Comparison of ENCODE assay signal across 26 cellular contexts in the genomic region with DNA sequence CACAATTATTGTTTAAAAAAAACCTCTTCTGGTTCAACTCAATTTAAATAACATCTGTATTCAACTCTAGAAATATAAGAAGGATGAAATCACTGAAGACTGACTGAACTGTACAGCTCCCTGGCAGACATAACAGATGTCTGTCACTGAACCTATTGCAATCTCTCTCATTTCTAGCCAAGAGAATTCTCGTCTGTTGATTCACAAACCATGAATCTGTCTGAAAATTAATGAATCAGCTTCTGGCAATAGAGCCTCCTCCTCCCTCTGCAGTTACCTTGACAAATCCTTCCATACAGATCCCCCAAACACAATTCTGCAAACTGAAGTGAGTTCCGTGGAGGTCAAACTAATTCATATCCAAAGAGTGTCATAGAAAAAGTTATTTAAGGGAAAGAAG.
A peak's percentile ranks its signal among the peaks of the same experiment; 100 is the strongest.
DNase-seq lines count a peak whose midpoint lies in the region; ATAC-seq, FAIRE-seq and TF ChIP-seq lines count a peak whose summit lies in the region.
"Had no signal": no experiment of that assay in that cellular context is flagged by ENCODE, and none has a peak within 500 bp of the region (broad histone marks: within the 10 kb centered on the region; RNA-seq: fewer than 3 reads in every experiment).

No MANE protein-coding gene starts in this region.

- no peak for ATAC-seq in naive thymus-derived CD4-positive, alpha-beta T cell
- ATAC-seq: activated T-cell treated with anti-CD3 and anti-CD28 coated beads, Interleukin-2, amount 50 U/mL, for 72 hours; GM12878; naive thymus-derived CD8-positive, alpha-beta T cell; WTC11 had no signal

- H3K79me2 ChIP-seq in astrocyte (ENCODE audit: insufficient read depth, low read length) = no peaks in the 10 kb centered on the region

- peaks cover 42% of the 10 kb centered on the region for H3K4me1 Mint-ChIP-seq in astrocyte (ENCODE audit: low read depth, unreplicated experiment)
- no peaks in the 10 kb centered on the region for H3K4me1 Mint-ChIP-seq in naive thymus-derived CD4-positive, alpha-beta T cell
- H3K4me1 Mint-ChIP-seq: activated naive CD4-positive, alpha-beta T cell treated with anti-CD3 and anti-CD28 coated beads, Interleukin-2, amount 50 U/mL, for 24 hours; immature natural killer cell; naive thymus-derived CD8-positive, alpha-beta T cell had no signal

- intact Hi-C loops in naive thymus-derived CD4-positive, alpha-beta T cell (cut with micrococcal nuclease) = no loop called here
- intact Hi-C loops in ascending aorta (cut with DNase I) = no loop called here

- H3K4me3 Mint-ChIP-seq in astrocyte (ENCODE audit: unreplicated experiment) = no peak overlapping the region
- no peak overlapping the region for H3K4me3 Mint-ChIP-seq in naive thymus-derived CD4-positive, alpha-beta T cell
- H3K4me3 Mint-ChIP-seq: activated naive CD4-positive, alpha-beta T cell treated with anti-CD3 and anti-CD28 coated beads, Interleukin-2, amount 50 U/mL, for 24 hours; activated T-cell treated with anti-CD3 and anti-CD28 coated beads, Interleukin-2, amount 50 U/mL, for 72 hours; immature natural killer cell; naive thymus-derived CD8-positive, alpha-beta T cell; WTC11 had no signal

- H2AFZ ChIP-seq in astrocyte (ENCODE audit: low read depth, low read length) = no peak overlapping the region

- no peaks in the 10 kb centered on the region for H3K36me3 Mint-ChIP-seq in astrocyte (ENCODE audit: low read depth, unreplicated experiment)
- no peaks in the 10 kb centered on the region for H3K36me3 Mint-ChIP-seq in naive thymus-derived CD4-positive, alpha-beta T cell
- H3K36me3 Mint-ChIP-seq: activated naive CD4-positive, alpha-beta T cell treated with anti-CD3 and anti-CD28 coated beads, Interleukin-2, amount 50 U/mL, for 24 hours; naive thymus-derived CD8-positive, alpha-beta T cell had no signal

- no peak for TF ChIP-seq RAD21 in Ishikawa (IDR thresholded peaks at IDR 0.05; ENCODE audit: low read depth)

- H3K4me3 ChIP-seq in astrocyte (ENCODE audit: insufficient read depth, low read depth, low read length) (no peak overlapping the region), ascending aorta (no peak overlapping the region)
- H3K4me3 ChIP-seq in naive thymus-derived CD4-positive, alpha-beta T cell (ENCODE audit: low read length) = no peak overlapping the region
- H3K4me3 ChIP-seq: BLaER1, GM12878, heart left ventricle, prostate gland, testis had no signal

- H3K27ac ChIP-seq in astrocyte (ENCODE audit: low read depth, low read length) (peak overlapping the region; percentile 47), ascending aorta (no peak overlapping the region)
- no peak overlapping the region for H3K27ac ChIP-seq in naive thymus-derived CD4-positive, alpha-beta T cell (ENCODE audit: low read depth, low read length)
- H3K27ac ChIP-seq: BLaER1, heart left ventricle, prostate gland, testis had no signal

- DNase-seq in astrocyte (ENCODE audit: low read depth) (peak; percentile 87), glomerular visceral epithelial cell (ENCODE audit: extremely low spot score) (peak; percentile 64), stromal cell of bone marrow (ENCODE audit: low read depth) (peak; percentile 20), middle frontal gyrus (ENCODE audit: extremely low spot score, low spot score) (no peak), ascending aorta (ENCODE audit: low spot score in 2 of 2) (no peak)
- DNase-seq in naive thymus-derived CD4-positive, alpha-beta T cell = no peak
- DNase-seq: activated CD8-positive, alpha-beta memory T cell treated with anti-CD3 and anti-CD28 coated beads for 24 hours; activated T-cell treated with anti-CD3 and anti-CD28 coated beads, Interleukin-2, amount 50 U/mL, for 72 hours; dermis blood vessel endothelial cell; erythroblast; GF-D8; heart left ventricle; immature natural killer cell; MV-4-11; naive thymus-derived CD8-positive, alpha-beta T cell; NCI-H1930; NCI-H524; stimulated activated CD4-positive, alpha-beta T cell treated with anti-CD3 and anti-CD28 coated beads, Interleukin-12 subunit alpha, Interleukin-12 subunit beta, amount 100 ng/mL, for 4 hours; T-helper 2 cell; testis had no signal

- no peak for TF ChIP-seq EP300 in Ishikawa (IDR thresholded peaks at IDR 0.05; ENCODE audit: borderline replicate concordance)

- CTCF ChIA-PET in naive thymus-derived CD4-positive, alpha-beta T cell (lab: Charles Lee) = no interaction called here

- TF ChIP-seq CTCF in astrocyte (IDR thresholded peaks at IDR 0.05; ENCODE audit: insufficient read depth, low read depth, low read length) (no peak), ascending aorta (IDR thresholded peaks at IDR 0.05) (no peak)

- H3K36me3 ChIP-seq in astrocyte (ENCODE audit: insufficient read depth, low read length) (no peaks in the 10 kb centered on the region), ascending aorta (no peaks in the 10 kb centered on the region)
- H3K36me3 ChIP-seq in naive thymus-derived CD4-positive, alpha-beta T cell (ENCODE audit: control insufficient read depth in 2 of 3, insufficient read depth in 3 of 3, low read length in 3 of 3) = no peaks in the 10 kb centered on the region
- H3K36me3 ChIP-seq: BLaER1, heart left ventricle, prostate gland had no signal

- no peak overlapping the region for H3K9ac ChIP-seq in astrocyte (ENCODE audit: low read length)
- H3K9ac ChIP-seq: BLaER1 had no signal

- no peak for FAIRE-seq in astrocyte (lab: Jason Lieb, UNC)
- FAIRE-seq: GM12878 had no signal

- H3K4me2 ChIP-seq in astrocyte (ENCODE audit: low read length) = peak overlapping the region; percentile 51
- H3K4me2 ChIP-seq: BLaER1 had no signal

- H3K27ac Mint-ChIP-seq in astrocyte (ENCODE audit: unreplicated experiment) = peak overlapping the region; percentile 90
- no peak overlapping the region for H3K27ac Mint-ChIP-seq in naive thymus-derived CD4-positive, alpha-beta T cell
- H3K27ac Mint-ChIP-seq: activated naive CD4-positive, alpha-beta T cell treated with anti-CD3 and anti-CD28 coated beads, Interleukin-2, amount 50 U/mL, for 24 hours; activated T-cell treated with anti-CD3 and anti-CD28 coated beads, Interleukin-2, amount 50 U/mL, for 72 hours; immature natural killer cell; naive thymus-derived CD8-positive, alpha-beta T cell; WTC11 had no signal

- H3K4me1 ChIP-seq in astrocyte (ENCODE audit: insufficient read depth, low read length) (peaks cover 4% of the 10 kb centered on the region), ascending aorta (no peaks in the 10 kb centered on the region)
- no peaks in the 10 kb centered on the region for H3K4me1 ChIP-seq in naive thymus-derived CD4-positive, alpha-beta T cell (ENCODE audit: control insufficient read depth in 2 of 2, insufficient read depth in 2 of 2, low read length in 2 of 2)
- H3K4me1 ChIP-seq: BLaER1, prostate gland, testis had no signal

- H4K20me1 ChIP-seq in astrocyte (ENCODE audit: insufficient read depth, low read length) = no peaks in the 10 kb centered on the region
- H4K20me1 ChIP-seq: BLaER1 had no signal

- no peaks in the 10 kb centered on the region for H3K27me3 Mint-ChIP-seq in astrocyte (ENCODE audit: low read depth, unreplicated experiment)
- H3K27me3 Mint-ChIP-seq in naive thymus-derived CD4-positive, alpha-beta T cell = no peaks in the 10 kb centered on the region
- H3K27me3 Mint-ChIP-seq: activated naive CD4-positive, alpha-beta T cell treated with anti-CD3 and anti-CD28 coated beads, Interleukin-2, amount 50 U/mL, for 24 hours; naive thymus-derived CD8-positive, alpha-beta T cell had no signal

- H3K9me3 ChIP-seq in astrocyte (ENCODE audit: insufficient read depth, low read depth, low read length) (no peaks in the 10 kb centered on the region), ascending aorta (no peaks in the 10 kb centered on the region)
- peaks cover 0 to 4% (median 0%) of the 10 kb centered on the region in 3 experiments for H3K9me3 ChIP-seq in naive thymus-derived CD4-positive, alpha-beta T cell (ENCODE audit: control insufficient read depth in 2 of 3, low read length in 3 of 3)
- H3K9me3 ChIP-seq: BLaER1, prostate gland, testis had no signal

- H3K9me3 Mint-ChIP-seq in astrocyte (ENCODE audit: unreplicated experiment) = peaks cover 3% of the 10 kb centered on the region
- peaks cover 0 to 14% (median 2%) of the 10 kb centered on the region in 11 donors for H3K9me3 Mint-ChIP-seq in naive thymus-derived CD4-positive, alpha-beta T cell
- H3K9me3 Mint-ChIP-seq: activated naive CD4-positive, alpha-beta T cell treated with anti-CD3 and anti-CD28 coated beads, Interleukin-2, amount 50 U/mL, for 24 hours had no signal

- no peaks in the 10 kb centered on the region for H3K27me3 ChIP-seq in astrocyte (ENCODE audit: insufficient read depth, low read length)
- no peaks in the 10 kb centered on the region for H3K27me3 ChIP-seq in naive thymus-derived CD4-positive, alpha-beta T cell (ENCODE audit: control insufficient read depth in 2 of 2, insufficient read depth in 2 of 2, low read length in 2 of 2)
- H3K27me3 ChIP-seq in ascending aorta = no peaks in the 10 kb centered on the region
- H3K27me3 ChIP-seq: BLaER1, heart left ventricle, testis had no signal

- POLR2A ChIA-PET in naive thymus-derived CD4-positive, alpha-beta T cell (lab: Charles Lee) = no interaction called here

TF ChIP-seq in Ishikawa, 13 proteins besides CTCF, POLR2A, EP300 and RAD21:
- TF ChIP-seq CREB1 (IDR thresholded peaks at IDR 0.05; ENCODE audit: low read depth) (no peak), YY1 (IDR thresholded peaks at IDR 0.05; ENCODE audit: low read depth) (no peak), NFIC (IDR thresholded peaks at IDR 0.05) (peak; percentile 35; the same call in 1 of the 2 replicates), USF1 (IDR thresholded peaks at IDR 0.05) (no peak)

Comparison
In these comparisons a context has a peak if more than half of its experiments do, and no peak if none do; other contexts are left out.
1. DNase-seq: peak in astrocyte (single experiment), glomerular visceral epithelial cell (single experiment) and stromal cell of bone marrow (single experiment); none in naive thymus-derived CD4-positive, alpha-beta T cell (0 of 9), middle frontal gyrus (single experiment) and ascending aorta (0 of 2).